Comparison of ENCODE assay signal across 1 cellular context in genomic region chrX:49183701-49184281, GRCh38.
TF ChIP-seq lines count a peak whose summit lies in the region.

No MANE protein-coding gene starts in this region.

TF ChIP-seq in H1, 55 proteins besides CTCF, POLR2A, EP300 and RAD21:
- TF ChIP-seq TAF7 (optimal IDR thresholded peaks at IDR 0.05; ENCODE audit: borderline replicate concordance, low read depth, low read length) (no peak), TBP (IDR thresholded peaks at IDR 0.05; ENCODE audit: low read depth, low read length) (no peak), RNF2 (IDR thresholded peaks at IDR 0.05; ENCODE audit: borderline replicate concordance, low read depth, low read length, missing control alignments, poor library complexity, severe bottlenecking) (no peak), E2F6 (IDR thresholded peaks at IDR 0.05) (no peak), RFX5 (IDR thresholded peaks at IDR 0.05; ENCODE audit: borderline replicate concordance, low read depth, low read length) (no peak), ZNF274 (IDR thresholded peaks at IDR 0.05; ENCODE audit: borderline replicate concordance, extremely low read depth, low read length) (no peak), NANOG (IDR thresholded peaks at IDR 0.05; ENCODE audit: insufficient read depth, low read depth, low read length, poor library complexity, severe bottlenecking) (no peak)
TF ChIP-seq in H1: peak in this region for 0.
